ENCODE assay signal across 17 cellular contexts in the genomic region with DNA sequence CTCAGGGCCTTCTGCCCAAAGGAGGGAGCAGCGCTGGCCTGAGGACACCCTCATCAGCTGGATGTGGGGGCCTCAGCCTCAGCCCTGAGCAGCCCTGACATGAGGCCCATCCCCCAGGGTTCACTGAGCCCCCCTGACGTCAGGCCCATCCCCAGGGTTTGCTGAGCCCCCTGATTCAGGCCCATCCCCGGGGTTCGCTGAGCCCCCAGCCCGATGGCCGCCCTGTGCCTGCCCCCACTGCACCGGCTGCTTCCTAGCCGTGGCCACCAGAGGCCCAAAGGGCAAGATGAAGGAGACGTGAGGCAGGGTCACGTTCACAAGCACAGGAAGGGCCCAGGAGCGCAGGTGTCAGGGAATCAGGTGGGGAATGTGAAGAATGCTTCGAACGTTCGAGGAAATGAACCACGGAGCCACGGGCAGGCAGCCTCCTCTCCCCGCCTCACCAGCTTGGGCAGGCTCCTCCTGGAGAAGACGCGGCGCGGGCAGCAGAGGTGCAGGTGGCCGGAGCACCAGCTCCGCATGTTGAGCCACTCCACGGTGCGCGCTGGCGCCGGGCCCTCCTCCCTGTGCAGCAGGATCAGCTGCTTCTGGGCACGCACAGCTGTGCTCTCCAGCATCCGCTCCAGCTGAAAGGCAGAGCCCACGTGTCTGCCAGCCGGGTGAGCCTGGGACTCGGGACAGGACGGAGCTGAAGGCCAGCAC. TPM values are rescaled to one million over a fixed set of nuclear protein-coding genes. Genes with fewer than 3 reads are reported as not detected.
DNase-seq lines count a peak whose midpoint lies in the region.
"Had no signal": no experiment of that assay in that cellular context is flagged by ENCODE, and none has a peak within 500 bp of the region (broad histone marks: within the 10 kb centered on the region; RNA-seq: fewer than 3 reads in every experiment).

No MANE protein-coding gene starts in this region.

- no peak overlapping the region for H3K27ac Mint-ChIP-seq in CD4-positive, alpha-beta memory T cell
- H3K27ac Mint-ChIP-seq: activated naive CD4-positive, alpha-beta T cell treated with anti-CD3 and anti-CD28 coated beads, Interleukin-2, amount 10 ng/mL, durations not matched to agents 7 days and 5 days had no signal

- H3K27ac ChIP-seq in CD4-positive, alpha-beta memory T cell (ENCODE audit: low read depth, low read length), result no peak overlapping the region
- H3K27ac ChIP-seq: 22Rv1, esophagus squamous epithelium, transverse colon had no signal

- H3K9me3 ChIP-seq in CD4-positive, alpha-beta memory T cell (ENCODE audit: control insufficient read depth in 1 of 2, low read length in 2 of 2), result peaks cover 0 to 5% of the 10 kb centered on the region in 2 donors

- H3K4me1 Mint-ChIP-seq in CD4-positive, alpha-beta memory T cell, result no peaks in the 10 kb centered on the region

- POLR2A ChIA-PET in CD4-positive, alpha-beta memory T cell (lab: Charles Lee; ENCODE audit: partially characterized antibody), result no interaction called here

- H3K4me1 ChIP-seq in CD4-positive, alpha-beta memory T cell (ENCODE audit: insufficient read depth, low read length), result no peaks in the 10 kb centered on the region

- H3K36me3 Mint-ChIP-seq in CD4-positive, alpha-beta memory T cell, result peaks cover 3 to 12% of the 10 kb centered on the region in 2 donors

- H3K27me3 Mint-ChIP-seq in CD4-positive, alpha-beta memory T cell, result no peaks in the 10 kb centered on the region
- H3K27me3 Mint-ChIP-seq: activated naive CD4-positive, alpha-beta T cell treated with anti-CD3 and anti-CD28 coated beads, Interleukin-2, amount 10 ng/mL, durations not matched to agents 7 days and 5 days; naive thymus-derived CD8-positive, alpha-beta T cell had no signal

- H3K36me3 ChIP-seq in CD4-positive, alpha-beta memory T cell (ENCODE audit: insufficient read depth, low read length), result no peaks in the 10 kb centered on the region
- H3K36me3 ChIP-seq: esophagus squamous epithelium, transverse colon had no signal

- H3K4me3 ChIP-seq in CD4-positive, alpha-beta memory T cell (ENCODE audit: low read length in 2 of 2), result no peak overlapping the region
- H3K4me3 ChIP-seq: esophagus squamous epithelium, transverse colon had no signal

- intact Hi-C loops in posterior cingulate gyrus (cut with DNase I), result no loop called here
- intact Hi-C loops in CD4-positive, alpha-beta memory T cell (cut with micrococcal nuclease), result no loop called here

- H3K27me3 ChIP-seq in CD4-positive, alpha-beta memory T cell (ENCODE audit: insufficient read depth, low read length), result no peaks in the 10 kb centered on the region
- H3K27me3 ChIP-seq: esophagus squamous epithelium, transverse colon had no signal

- CTCF ChIA-PET in CD4-positive, alpha-beta memory T cell (lab: Charles Lee; ENCODE audit: partially characterized antibody), result no interaction called here

- peak; percentile 81 for DNase-seq in DMS 273 (lab: John Stamatoyannopoulos, UW; ENCODE audit: unreplicated experiment)
- no peak for DNase-seq in DMS 273 treated with DMSO at 0.1 percent for 48 hours (lab: John Stamatoyannopoulos, UW)
- DNase-seq in NCI-H524 treated with DMSO at 0.1 percent for 48 hours (lab: John Stamatoyannopoulos, UW), result peak; percentile 44
- peak; percentile 57 for DNase-seq in foreskin melanocyte
- peak in 6 of 10 donors; percentile 14 to 94 (median 80) for DNase-seq in posterior cingulate gyrus
- no peak for DNase-seq in COLO829 (ENCODE audit: low spot score)
- no peak for DNase-seq in CD4-positive, alpha-beta memory T cell
- DNase-seq in RPMI8226, result no peak
- DNase-seq: activated CD8-positive, alpha-beta memory T cell treated with anti-CD3 and anti-CD28 coated beads for 24 hours; activated naive CD4-positive, alpha-beta T cell treated with anti-CD3 and anti-CD28 coated beads, Interleukin-2, amount 10 ng/mL, durations not matched to agents 7 days and 5 days; esophagus squamous epithelium; GOT3; naive thymus-derived CD8-positive, alpha-beta T cell; NCI-H1436; T-helper 2 cell; transverse colon had no signal

- H3K9me3 Mint-ChIP-seq in CD4-positive, alpha-beta memory T cell, result peaks cover 2 to 20% (median 15%) of the 10 kb centered on the region in 8 donors

- no peak overlapping the region for H3K4me3 Mint-ChIP-seq in CD4-positive, alpha-beta memory T cell
- H3K4me3 Mint-ChIP-seq: activated naive CD4-positive, alpha-beta T cell treated with anti-CD3 and anti-CD28 coated beads, Interleukin-2, amount 10 ng/mL, durations not matched to agents 7 days and 5 days; naive thymus-derived CD8-positive, alpha-beta T cell had no signal

RNA-seq across cellular contexts. Expression of a gene that starts 19.6 kb away (rescaled TPM):
- total RNA-seq in CD4-positive, alpha-beta memory T cell, result 10 to 100 TPM; 18.3 to 20.9 TPM
- 10 to 100 TPM in 1 of 2 donors, 1 to 10 TPM in 1; 3.8 to 10.6 TPM for polyA plus RNA-seq in CD4-positive, alpha-beta memory T cell

RNA-seq across cellular contexts. Expression of a gene that starts 37.6 kb away (rescaled TPM):
- total RNA-seq in CD4-positive, alpha-beta memory T cell, result not detected
- polyA plus RNA-seq in CD4-positive, alpha-beta memory T cell, result not detected
- total RNA-seq: esophagus squamous epithelium; naive thymus-derived CD8-positive, alpha-beta T cell had no signal
- polyA plus RNA-seq: naive thymus-derived CD8-positive, alpha-beta T cell had no signal

RNA-seq across cellular contexts. Expression of a gene that starts 55.6 kb away (rescaled TPM):
- total RNA-seq in CD4-positive, alpha-beta memory T cell, result 1 to 10 TPM; 4.5 to 5.6 TPM
- polyA plus RNA-seq in CD4-positive, alpha-beta memory T cell, result under 1 TPM; 0.29 to 1.00 TPM

RNA-seq across cellular contexts. Expression of a gene that starts 55.8 kb away (rescaled TPM):
- total RNA-seq in CD4-positive, alpha-beta memory T cell, result 10 to 100 TPM; 21.4 to 21.9 TPM
- 1 to 10 TPM; 2.5 to 7.1 TPM for polyA plus RNA-seq in CD4-positive, alpha-beta memory T cell

Comparison
In these comparisons a context has a peak if more than half of its experiments do, and no peak if none do; other contexts are left out.
1. DNase-seq: peak in DMS 273 (single experiment), NCI-H524 treated with DMSO at 0.1 percent for 48 hours (single experiment), foreskin melanocyte (single experiment) and posterior cingulate gyrus (6 of 10); none in DMS 273 treated with DMSO at 0.1 percent for 48 hours (single experiment), COLO829 (single experiment), CD4-positive, alpha-beta memory T cell (0 of 5) and RPMI8226 (single experiment).